Comparison of ENCODE assay signal across 9 cellular contexts in genomic region chrX:65871671-65872311, GRCh38.
DNase-seq lines count a peak whose midpoint lies in the region; ATAC-seq and TF ChIP-seq lines count a peak whose summit lies in the region.
"Had no signal": no experiment of that assay in that cellular context is flagged by ENCODE, and none has a peak within 500 bp of the region (broad histone marks: within the 10 kb centered on the region; RNA-seq: fewer than 3 reads in every experiment).

No MANE protein-coding gene starts in this region.

- H3K27me3 ChIP-seq in breast epithelium (peaks cover 0 to 31% of the 10 kb centered on the region in 2 donors), testis (no peaks in the 10 kb centered on the region)

- H3K27me3 Mint-ChIP-seq in MCF 10A (ENCODE audit: insufficient read depth, unreplicated experiment) = no peaks in the 10 kb centered on the region

- TF ChIP-seq CTCF in MCF 10A (IDR thresholded peaks at IDR 0.05; ENCODE audit: unreplicated experiment) = peak; percentile 16
- TF ChIP-seq CTCF in breast epithelium (IDR thresholded peaks at IDR 0.05) = no peak
- no peak for TF ChIP-seq CTCF in testis (IDR thresholded peaks at IDR 0.05)

- DNase-seq in MCF 10A (ENCODE audit: unreplicated experiment) = peak; percentile 84
- DNase-seq in breast epithelium (ENCODE audit: low spot score in 2 of 2) = no peak
- DNase-seq in SK-N-DZ (ENCODE audit: low spot score) = peak; percentile 1
- DNase-seq in testis = peak; percentile 15
- DNase-seq in germinal center (ENCODE audit: low spot score) = no peak
- DNase-seq in NCI-H524 treated with DMSO at 0.1 percent for 48 hours (lab: John Stamatoyannopoulos, UW) = no peak

- POLR2A ChIA-PET in MCF 10A (lab: Yijun Ruan, JAX) = no interaction called here

- CTCF ChIA-PET in MCF 10A (lab: Yijun Ruan, JAX) = interaction anchor here (0.6 kb wide), 1 partner anchor 317 kb away, joined by 3 read pairs; no protein-coding TSS in a partner anchor

- ATAC-seq in HG03196 (IDR thresholded peaks at IDR 0.05; ENCODE audit: unreplicated experiment) = peak; percentile 71
- ATAC-seq in activated CD4-positive, CD25-positive, alpha-beta regulatory T cell treated with anti-CD3 and anti-CD28 coated beads, Interleukin-2, amount 50 U/mL, for 24 hours = no peak

- H3K4me1 ChIP-seq in breast epithelium (no peaks in the 10 kb centered on the region), testis (no peaks in the 10 kb centered on the region)

- 43 to 89% methylated on average over 2 to 6 of the region's 7 CpGs for WGBS in testis, 2 donors

- H3K36me3 Mint-ChIP-seq in MCF 10A (ENCODE audit: insufficient read depth, unreplicated experiment) = no peaks in the 10 kb centered on the region
- H3K36me3 Mint-ChIP-seq: CD14-positive monocyte had no signal

- H3K4me3 ChIP-seq in breast epithelium = no peak overlapping the region
- no peak overlapping the region for H3K4me3 ChIP-seq in testis

- H3K27ac Mint-ChIP-seq in MCF 10A (ENCODE audit: low read depth, unreplicated experiment) = no peak overlapping the region
- H3K27ac Mint-ChIP-seq: CD14-positive monocyte had no signal

- peaks cover 8% of the 10 kb centered on the region for H3K9me3 Mint-ChIP-seq in MCF 10A (ENCODE audit: unreplicated experiment)

- TF ChIP-seq POLR2A in breast epithelium (IDR thresholded peaks at IDR 0.05) (no peak), testis (IDR thresholded peaks at IDR 0.05) (no peak)

- no TSS peak for BruUV-seq in MCF 10A (replicated peaks; lab: Mats Ljungman, UMichigan)

- H3K27ac ChIP-seq in breast epithelium (no peak overlapping the region), testis (no peak overlapping the region)

- no peak overlapping the region for H3K4me3 Mint-ChIP-seq in MCF 10A (ENCODE audit: unreplicated experiment)
- H3K4me3 Mint-ChIP-seq: CD14-positive monocyte had no signal

- H3K9me3 ChIP-seq in breast epithelium (peaks cover 0 to 3% of the 10 kb centered on the region in 2 donors), testis (no peaks in the 10 kb centered on the region)

- H3K36me3 ChIP-seq in breast epithelium = no peaks in the 10 kb centered on the region
- H3K36me3 ChIP-seq in testis (ENCODE audit: low read depth, missing control alignments) = no peaks in the 10 kb centered on the region

- intact Hi-C loops in MCF 10A (cut with micrococcal nuclease) = loop anchor here (1.0 kb wide), 1 partner anchor 115 kb away; no protein-coding TSS in a partner anchor
- intact Hi-C loops in breast epithelium (cut with DNase I; ENCODE audit: low total_unique reads) = no loop called here
- intact Hi-C loops in testis (cut with DNase I; ENCODE audit: low total_unique reads) = no loop called here

- H3K4me1 Mint-ChIP-seq in MCF 10A (ENCODE audit: insufficient read depth, unreplicated experiment) = peaks cover 10% of the 10 kb centered on the region

Comparison
In these comparisons a context has a peak if more than half of its experiments do, and no peak if none do; other contexts are left out.
1. DNase-seq: peak in MCF 10A (single experiment), SK-N-DZ (single experiment) and testis (single experiment); none in breast epithelium (0 of 2), germinal center (single experiment) and NCI-H524 treated with DMSO at 0.1 percent for 48 hours (single experiment).